ENCODE assay signal across 8 cellular contexts in genomic region chr14:96362965-96363750, GRCh38. TPM values are rescaled to one million over a fixed set of nuclear protein-coding genes. Genes with fewer than 3 reads are reported as not detected.
DNase-seq lines count a peak whose midpoint lies in the region; ATAC-seq and TF ChIP-seq lines count a peak whose summit lies in the region.

Gene ATG2B (minus strand): TSS chr14:96363341. CDS start chr14:96362976, 365 bp downstream.
Gene GSKIP (plus strand): TSS chr14:96363526. CDS start chr14:96382248, 18,722 bp downstream.

- no peaks in the 10 kb centered on the region for H3K36me3 ChIP-seq in uterus

- peak; percentile 36 for ATAC-seq in GM18499 (IDR thresholded peaks at IDR 0.05; ENCODE audit: insufficient read depth, unreplicated experiment)
- ATAC-seq in HG02938 (IDR thresholded peaks at IDR 0.05; ENCODE audit: unreplicated experiment): peak; percentile 59
- ATAC-seq in right cardiac atrium: peak; percentile 99

- under 1% methylated on average over 92 of the region's 92 CpGs for whole genome bisulfite sequencing in right cardiac atrium

- intact Hi-C loops in T-helper 2 cell treated with Interferon-gamma antibody and Interleukin-4, amounts not matched to agents 100 ng/mL and 5 ng/mL, for 36 hours (cut with micrococcal nuclease): loop anchor here (1.0 to 5.0 kb wide), 5 partner anchors 28 to 1206 kb away; partner anchors contain the start of genes DICER1 and PAPOLA
- intact Hi-C loops in right cardiac atrium (cut with DNase I) (no loop called here), uterus (cut with DNase I; ENCODE audit: low total_unique reads) (no loop called here)

- TF ChIP-seq POLR2A in uterus (IDR thresholded peaks at IDR 0.05): peak; percentile 60 to 80

- no peaks in the 10 kb centered on the region for H3K9me3 ChIP-seq in right cardiac atrium (ENCODE audit: control insufficient read depth, low read length)
- no peaks in the 10 kb centered on the region for H3K9me3 ChIP-seq in uterus

- no peaks in the 10 kb centered on the region for H3K27me3 ChIP-seq in right cardiac atrium (ENCODE audit: control insufficient read depth, insufficient read depth)
- no peaks in the 10 kb centered on the region for H3K27me3 ChIP-seq in uterus

- H3K4me3 ChIP-seq in right cardiac atrium (ENCODE audit: low read length): peak within 1 kb of the TSS; percentile 95
- peak within 1 kb of the TSS; percentile 99 for H3K4me3 ChIP-seq in uterus

- DNase-seq in NCI-H187 (lab: John Stamatoyannopoulos, UW) (peak; percentile 84 to 94), anterior cingulate cortex (lab: John Stamatoyannopoulos, UW) (peak; percentile 46 to 96 (median 91)), right cardiac atrium (peak; percentile 94 to 98 (median 97)), putamen (ENCODE audit: low spot score) (peak; percentile 94), uterus (peak; percentile 90 to 93)

- TF ChIP-seq CTCF in uterus (IDR thresholded peaks at IDR 0.05): peak in 1 of 4 experiments; percentile 9

- H3K4me1 ChIP-seq in right cardiac atrium (ENCODE audit: control insufficient read depth, insufficient read depth, low read length) (peaks cover 5% of the 10 kb centered on the region), uterus (no peaks in the 10 kb centered on the region)

- peak within 1 kb of the TSS; percentile 89 for H3K27ac ChIP-seq in right cardiac atrium (ENCODE audit: low read length)
- peak within 1 kb of the TSS; percentile 94 to 98 for H3K27ac ChIP-seq in uterus

RNA-seq across cellular contexts. Expression of gene ATG2B, which starts in this region (rescaled TPM):
- total RNA-seq in T-helper 2 cell treated with Interferon-gamma antibody and Interleukin-4, amounts not matched to agents 100 ng/mL and 5 ng/mL, for 36 hours: 18.8 and 20.3 TPM in 2 replicates
- total RNA-seq in right cardiac atrium (10 to 100 TPM; 13.4 to 16.4 (median 14.2) TPM), uterus (10 to 100 TPM; 17.1 to 56.6 (median 41.6) TPM)
- 3.0 TPM for polyA plus RNA-seq in right cardiac atrium

RNA-seq across cellular contexts. Expression of gene GSKIP, which starts in this region (rescaled TPM):
- total RNA-seq in T-helper 2 cell treated with Interferon-gamma antibody and Interleukin-4, amounts not matched to agents 100 ng/mL and 5 ng/mL, for 36 hours: 18.7 and 19.1 TPM in 2 replicates
- 10 to 100 TPM; 10.1 to 14.9 (median 12.8) TPM for total RNA-seq in right cardiac atrium
- polyA plus RNA-seq in right cardiac atrium: 6.5 TPM
- 10 to 100 TPM; 11.5 to 33.0 (median 15.7) TPM for total RNA-seq in uterus

Comparison
In these comparisons a context has a peak if more than half of its experiments do, and no peak if none do; other contexts are left out.
1. Peak in every context shown above with its lines: DNase-seq, ATAC-seq, H3K4me3 ChIP-seq and H3K27ac ChIP-seq.
2. ATAC-seq: peak in every context shown above with its lines; median percentile 99 in right cardiac atrium; 59 in HG02938; 36 in GM18499.